ENCODE assay signal across 2 cellular contexts in the genomic region with DNA sequence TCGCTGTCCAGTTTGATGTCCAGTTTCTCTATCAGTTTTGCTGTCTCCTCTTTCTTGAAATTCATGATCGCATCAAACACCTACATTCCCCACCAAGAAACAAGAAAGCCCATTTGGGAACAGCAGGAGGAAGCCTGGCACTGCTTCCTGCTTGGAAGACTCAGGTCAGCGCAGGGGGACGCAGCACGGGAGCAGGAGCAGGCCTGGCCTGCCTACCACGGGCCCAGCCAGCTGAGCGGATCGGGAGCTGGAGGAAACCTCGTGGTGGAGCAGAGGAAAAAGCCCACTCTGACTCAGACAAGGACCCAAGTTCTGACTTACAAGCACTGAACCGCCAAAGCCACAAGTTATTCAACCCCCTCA.
TF ChIP-seq lines count a peak whose summit lies in the region.

No MANE protein-coding gene starts in this region.

TF ChIP-seq in HCT116, 20 proteins besides CTCF, POLR2A, EP300 and RAD21:
- TF ChIP-seq EZH2 (IDR thresholded peaks at IDR 0.05) (no peak), POLR2AphosphoS5 (IDR thresholded peaks at IDR 0.05; ENCODE audit: low read depth, low read length) (no peak), ELF1 (IDR thresholded peaks at IDR 0.05; ENCODE audit: borderline replicate concordance, low read depth) (no peak), CBX3 (IDR thresholded peaks at IDR 0.05; ENCODE audit: low read depth) (no peak), YY1 (IDR thresholded peaks at IDR 0.05; ENCODE audit: extremely low read depth, insufficient replicate concordance, low read depth, low read length) (no peak), EGR1 (IDR thresholded peaks at IDR 0.05; ENCODE audit: low read depth) (no peak), CEBPB (IDR thresholded peaks at IDR 0.05; ENCODE audit: low read depth) (no peak), FOSL1 (IDR thresholded peaks at IDR 0.05; ENCODE audit: low read depth) (no peak), ZFX (IDR thresholded peaks at IDR 0.05) (no peak), TCF7L2 (IDR thresholded peaks at IDR 0.05; ENCODE audit: borderline replicate concordance, extremely low read depth, insufficient read depth, insufficient read length) (no peak), SRF (IDR thresholded peaks at IDR 0.05; ENCODE audit: low read depth) (no peak), JUND (IDR thresholded peaks at IDR 0.05) (no peak), ZNF274 (IDR thresholded peaks at IDR 0.05; ENCODE audit: low read depth, low read length) (no peak), EZH2phosphoT487 (IDR thresholded peaks at IDR 0.05; ENCODE audit: borderline replicate concordance) (no peak), SP1 (IDR thresholded peaks at IDR 0.05; ENCODE audit: low read depth) (no peak)
- TF ChIP-seq, protein P1, sequence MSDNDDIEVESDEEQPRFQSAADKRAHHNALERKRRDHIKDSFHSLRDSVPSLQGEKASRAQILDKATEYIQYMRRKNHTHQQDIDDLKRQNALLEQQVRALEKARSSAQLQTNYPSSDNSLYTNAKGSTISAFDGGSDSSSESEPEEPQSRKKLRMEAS (IDR thresholded peaks at IDR 0.05), result no peak
- TF ChIP-seq, protein P2, sequence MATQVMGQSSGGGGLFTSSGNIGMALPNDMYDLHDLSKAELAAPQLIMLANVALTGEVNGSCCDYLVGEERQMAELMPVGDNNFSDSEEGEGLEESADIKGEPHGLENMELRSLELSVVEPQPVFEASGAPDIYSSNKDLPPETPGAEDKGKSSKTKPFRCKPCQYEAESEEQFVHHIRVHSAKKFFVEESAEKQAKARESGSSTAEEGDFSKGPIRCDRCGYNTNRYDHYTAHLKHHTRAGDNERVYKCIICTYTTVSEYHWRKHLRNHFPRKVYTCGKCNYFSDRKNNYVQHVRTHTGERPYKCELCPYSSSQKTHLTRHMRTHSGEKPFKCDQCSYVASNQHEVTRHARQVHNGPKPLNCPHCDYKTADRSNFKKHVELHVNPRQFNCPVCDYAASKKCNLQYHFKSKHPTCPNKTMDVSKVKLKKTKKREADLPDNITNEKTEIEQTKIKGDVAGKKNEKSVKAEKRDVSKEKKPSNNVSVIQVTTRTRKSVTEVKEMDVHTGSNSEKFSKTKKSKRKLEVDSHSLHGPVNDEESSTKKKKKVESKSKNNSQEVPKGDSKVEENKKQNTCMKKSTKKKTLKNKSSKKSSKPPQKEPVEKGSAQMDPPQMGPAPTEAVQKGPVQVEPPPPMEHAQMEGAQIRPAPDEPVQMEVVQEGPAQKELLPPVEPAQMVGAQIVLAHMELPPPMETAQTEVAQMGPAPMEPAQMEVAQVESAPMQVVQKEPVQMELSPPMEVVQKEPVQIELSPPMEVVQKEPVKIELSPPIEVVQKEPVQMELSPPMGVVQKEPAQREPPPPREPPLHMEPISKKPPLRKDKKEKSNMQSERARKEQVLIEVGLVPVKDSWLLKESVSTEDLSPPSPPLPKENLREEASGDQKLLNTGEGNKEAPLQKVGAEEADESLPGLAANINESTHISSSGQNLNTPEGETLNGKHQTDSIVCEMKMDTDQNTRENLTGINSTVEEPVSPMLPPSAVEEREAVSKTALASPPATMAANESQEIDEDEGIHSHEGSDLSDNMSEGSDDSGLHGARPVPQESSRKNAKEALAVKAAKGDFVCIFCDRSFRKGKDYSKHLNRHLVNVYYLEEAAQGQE (IDR thresholded peaks at IDR 0.05; ENCODE audit: low read depth), result no peak
- TF ChIP-seq, protein P3, sequence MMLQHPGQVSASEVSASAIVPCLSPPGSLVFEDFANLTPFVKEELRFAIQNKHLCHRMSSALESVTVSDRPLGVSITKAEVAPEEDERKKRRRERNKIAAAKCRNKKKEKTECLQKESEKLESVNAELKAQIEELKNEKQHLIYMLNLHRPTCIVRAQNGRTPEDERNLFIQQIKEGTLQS (IDR thresholded peaks at IDR 0.05), result no peak
- TF ChIP-seq, protein P4, sequence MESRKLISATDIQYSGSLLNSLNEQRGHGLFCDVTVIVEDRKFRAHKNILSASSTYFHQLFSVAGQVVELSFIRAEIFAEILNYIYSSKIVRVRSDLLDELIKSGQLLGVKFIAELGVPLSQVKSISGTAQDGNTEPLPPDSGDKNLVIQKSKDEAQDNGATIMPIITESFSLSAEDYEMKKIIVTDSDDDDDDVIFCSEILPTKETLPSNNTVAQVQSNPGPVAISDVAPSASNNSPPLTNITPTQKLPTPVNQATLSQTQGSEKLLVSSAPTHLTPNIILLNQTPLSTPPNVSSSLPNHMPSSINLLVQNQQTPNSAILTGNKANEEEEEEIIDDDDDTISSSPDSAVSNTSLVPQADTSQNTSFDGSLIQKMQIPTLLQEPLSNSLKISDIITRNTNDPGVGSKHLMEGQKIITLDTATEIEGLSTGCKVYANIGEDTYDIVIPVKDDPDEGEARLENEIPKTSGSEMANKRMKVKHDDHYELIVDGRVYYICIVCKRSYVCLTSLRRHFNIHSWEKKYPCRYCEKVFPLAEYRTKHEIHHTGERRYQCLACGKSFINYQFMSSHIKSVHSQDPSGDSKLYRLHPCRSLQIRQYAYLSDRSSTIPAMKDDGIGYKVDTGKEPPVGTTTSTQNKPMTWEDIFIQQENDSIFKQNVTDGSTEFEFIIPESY (IDR thresholded peaks at IDR 0.05; ENCODE audit: extremely low read depth, insufficient replicate concordance, low read length), result no peak

TF ChIP-seq in GM12878, 131 proteins besides CTCF, POLR2A, EP300 and RAD21:
- TF ChIP-seq POLR2AphosphoS5 (IDR thresholded peaks at IDR 0.05; ENCODE audit: low read length) (peak; percentile 5; the same call in 1 of the 2 replicates), POLR2AphosphoS2 (IDR thresholded peaks at IDR 0.05; ENCODE audit: low read depth, low read length) (0 out of 2 replicates have a peak, but pooled peaks have one; percentile 18)
- TF ChIP-seq, protein P5, sequence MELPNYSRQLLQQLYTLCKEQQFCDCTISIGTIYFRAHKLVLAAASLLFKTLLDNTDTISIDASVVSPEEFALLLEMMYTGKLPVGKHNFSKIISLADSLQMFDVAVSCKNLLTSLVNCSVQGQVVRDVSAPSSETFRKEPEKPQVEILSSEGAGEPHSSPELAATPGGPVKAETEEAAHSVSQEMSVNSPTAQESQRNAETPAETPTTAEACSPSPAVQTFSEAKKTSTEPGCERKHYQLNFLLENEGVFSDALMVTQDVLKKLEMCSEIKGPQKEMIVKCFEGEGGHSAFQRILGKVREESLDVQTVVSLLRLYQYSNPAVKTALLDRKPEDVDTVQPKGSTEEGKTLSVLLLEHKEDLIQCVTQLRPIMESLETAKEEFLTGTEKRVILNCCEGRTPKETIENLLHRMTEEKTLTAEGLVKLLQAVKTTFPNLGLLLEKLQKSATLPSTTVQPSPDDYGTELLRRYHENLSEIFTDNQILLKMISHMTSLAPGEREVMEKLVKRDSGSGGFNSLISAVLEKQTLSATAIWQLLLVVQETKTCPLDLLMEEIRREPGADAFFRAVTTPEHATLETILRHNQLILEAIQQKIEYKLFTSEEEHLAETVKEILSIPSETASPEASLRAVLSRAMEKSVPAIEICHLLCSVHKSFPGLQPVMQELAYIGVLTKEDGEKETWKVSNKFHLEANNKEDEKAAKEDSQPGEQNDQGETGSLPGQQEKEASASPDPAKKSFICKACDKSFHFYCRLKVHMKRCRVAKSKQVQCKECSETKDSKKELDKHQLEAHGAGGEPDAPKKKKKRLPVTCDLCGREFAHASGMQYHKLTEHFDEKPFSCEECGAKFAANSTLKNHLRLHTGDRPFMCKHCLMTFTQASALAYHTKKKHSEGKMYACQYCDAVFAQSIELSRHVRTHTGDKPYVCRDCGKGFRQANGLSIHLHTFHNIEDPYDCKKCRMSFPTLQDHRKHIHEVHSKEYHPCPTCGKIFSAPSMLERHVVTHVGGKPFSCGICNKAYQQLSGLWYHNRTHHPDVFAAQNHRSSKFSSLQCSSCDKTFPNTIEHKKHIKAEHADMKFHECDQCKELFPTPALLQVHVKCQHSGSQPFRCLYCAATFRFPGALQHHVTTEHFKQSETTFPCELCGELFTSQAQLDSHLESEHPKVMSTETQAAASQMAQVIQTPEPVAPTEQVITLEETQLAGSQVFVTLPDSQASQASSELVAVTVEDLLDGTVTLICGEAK (IDR thresholded peaks at IDR 0.05; ENCODE audit: borderline replicate concordance), result no peak
